In the genomic region with DNA sequence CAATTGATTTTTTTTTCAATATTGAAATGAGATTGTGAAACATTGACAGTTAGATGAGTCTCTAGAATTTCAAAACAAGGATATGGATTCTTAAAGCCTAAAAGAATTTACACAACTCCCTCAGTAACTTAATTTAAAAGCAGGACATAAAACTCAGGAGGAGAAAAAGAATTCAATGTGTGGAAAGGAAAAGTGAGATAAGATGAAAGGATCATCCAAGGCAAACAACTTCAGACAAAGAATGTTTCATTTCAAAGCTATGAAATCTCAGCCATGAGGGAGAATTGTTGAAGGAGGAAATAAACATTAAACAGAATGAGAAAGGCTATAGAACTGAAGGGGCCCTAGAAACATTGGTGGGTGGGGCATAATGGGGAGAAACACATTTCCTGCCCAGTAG, we compare ENCODE assay signal across 15 cellular contexts.
DNase-seq lines count a peak whose midpoint lies in the region; ATAC-seq and TF ChIP-seq lines count a peak whose summit lies in the region.
"Had no signal": no experiment of that assay in that cellular context is flagged by ENCODE, and none has a peak within 500 bp of the region (broad histone marks: within the 10 kb centered on the region; RNA-seq: fewer than 3 reads in every experiment).

No MANE protein-coding gene starts in this region.

- peaks cover 16% of the 10 kb centered on the region; the same call in 1 of the 2 replicates for H3K4me1 ChIP-seq in Caco-2
- H3K4me1 ChIP-seq in heart left ventricle, result peaks cover 0 to 19% (median 0%) of the 10 kb centered on the region in 12 donors
- H3K4me1 ChIP-seq: Peyer's patch had no signal

- H3K27ac Mint-ChIP-seq in Caco-2 (ENCODE audit: unreplicated experiment), result peak overlapping the region; percentile 23
- H3K27ac Mint-ChIP-seq in stimulated activated naive CD8-positive, alpha-beta T cell treated with anti-CD3 and anti-CD28 coated beads, Interleukin-15, amount 100 ng/mL, for 72 hours, result no peak overlapping the region

- TF ChIP-seq CTCF in Caco-2 (IDR thresholded peaks at IDR 0.05; ENCODE audit: insufficient read depth in 1 of 2, low read depth in 1 of 2, low read length in 1 of 2, severe bottlenecking in 1 of 2, unreplicated experiment in 1 of 2), result no peak
- no peak for TF ChIP-seq CTCF in choroid plexus epithelial cell (conservative IDR thresholded peaks at IDR 0.05; ENCODE audit: low read depth, low read length)
- TF ChIP-seq CTCF in heart left ventricle (IDR thresholded peaks at IDR 0.05), result no peak

- H3K9me3 ChIP-seq in Caco-2 (no peaks in the 10 kb centered on the region), heart left ventricle (peaks cover 0 to 6% (median 0%) of the 10 kb centered on the region in 12 donors)
- H3K9me3 ChIP-seq: A549, Peyer's patch had no signal

- H3K36me3 ChIP-seq in Caco-2 (ENCODE audit: control insufficient read depth, insufficient read depth, low read length), result no peaks in the 10 kb centered on the region
- no peaks in the 10 kb centered on the region for H3K36me3 ChIP-seq in heart left ventricle
- H3K36me3 ChIP-seq: Peyer's patch had no signal

- BruUV-seq in Caco-2 (replicated peaks; lab: Mats Ljungman, UMichigan), result no TSS peak

- H3K4me3 Mint-ChIP-seq in Caco-2 (ENCODE audit: unreplicated experiment), result peak overlapping the region; percentile 2
- no peak overlapping the region for H3K4me3 Mint-ChIP-seq in stimulated activated naive CD8-positive, alpha-beta T cell treated with anti-CD3 and anti-CD28 coated beads, Interleukin-15, amount 100 ng/mL, for 72 hours
- H3K4me3 Mint-ChIP-seq: CD14-positive monocyte had no signal

- H3K27me3 Mint-ChIP-seq in Caco-2 (ENCODE audit: insufficient read depth, unreplicated experiment), result no peaks in the 10 kb centered on the region
- H3K27me3 Mint-ChIP-seq in stimulated activated naive CD8-positive, alpha-beta T cell treated with anti-CD3 and anti-CD28 coated beads, Interleukin-15, amount 100 ng/mL, for 72 hours, result no peaks in the 10 kb centered on the region

- H3K4me3 ChIP-seq in Caco-2 (ENCODE audit: low read depth, low read length) (no peak overlapping the region), choroid plexus epithelial cell (ENCODE audit: low read depth, low read length) (no peak overlapping the region), heart left ventricle (no peak overlapping the region)
- H3K4me3 ChIP-seq: A549, Peyer's patch had no signal

- H3K4me1 Mint-ChIP-seq in Caco-2 (ENCODE audit: low read depth, unreplicated experiment), result peaks cover 11% of the 10 kb centered on the region
- H3K4me1 Mint-ChIP-seq in stimulated activated naive CD8-positive, alpha-beta T cell treated with anti-CD3 and anti-CD28 coated beads, Interleukin-15, amount 100 ng/mL, for 72 hours, result peaks cover 9% of the 10 kb centered on the region

- CTCF ChIA-PET in Caco-2 (lab: Charles Lee), result no interaction called here

- no peaks in the 10 kb centered on the region for H3K9me3 Mint-ChIP-seq in Caco-2 (ENCODE audit: unreplicated experiment)
- peaks cover 0 to 4% of the 10 kb centered on the region in 2 donors for H3K9me3 Mint-ChIP-seq in stimulated activated naive CD8-positive, alpha-beta T cell treated with anti-CD3 and anti-CD28 coated beads, Interleukin-15, amount 100 ng/mL, for 72 hours

- POLR2A ChIA-PET in Caco-2 (lab: Charles Lee), result no interaction called here

- H3K36me3 Mint-ChIP-seq in Caco-2 (ENCODE audit: insufficient read depth, unreplicated experiment), result peaks cover 5% of the 10 kb centered on the region
- H3K36me3 Mint-ChIP-seq: CD14-positive monocyte had no signal

- H3K27ac ChIP-seq in heart left ventricle, result peak overlapping the region in 1 of 12 donors; percentile 2
- H3K27ac ChIP-seq: A549, Peyer's patch had no signal

- intact Hi-C loops in Caco-2 (cut with micrococcal nuclease; ENCODE audit: unreplicated experiment) (loop anchor here (10.0 kb wide), 1 partner anchor 323 kb away; no protein-coding TSS in a partner anchor), heart left ventricle (cut with DNase I) (no loop called here)

- no peaks in the 10 kb centered on the region for H3K27me3 ChIP-seq in Caco-2 (replicated peaks; ENCODE audit: control insufficient read depth, insufficient read depth, low read length)
- no peaks in the 10 kb centered on the region for H3K27me3 ChIP-seq in heart left ventricle
- H3K27me3 ChIP-seq: Peyer's patch had no signal

- ATAC-seq in heart left ventricle, result no peak
- no peak for ATAC-seq in stimulated activated naive CD8-positive, alpha-beta T cell treated with anti-CD3 and anti-CD28 coated beads, Interleukin-15, amount 100 ng/mL, for 72 hours
- ATAC-seq: A549, Right ventricle myocardium inferior had no signal

- TF ChIP-seq POLR2A in heart left ventricle (IDR thresholded peaks at IDR 0.05), result no peak

- DNase-seq in Caco-2, result peak in 1 of 2 experiments; percentile 10
- DNase-seq in M059J (ENCODE audit: low read depth), result peak; percentile 9
- peak; percentile 9 for DNase-seq in choroid plexus epithelial cell (ENCODE audit: low read depth)
- peak; percentile 15 for DNase-seq in kidney tubule cell (ENCODE audit: low spot score)
- DNase-seq in heart left ventricle, result no peak
- DNase-seq in stimulated activated naive CD8-positive, alpha-beta T cell treated with anti-CD3 and anti-CD28 coated beads, Interleukin-15, amount 100 ng/mL, for 72 hours, result no peak
- no peak for DNase-seq in NCI-H524 treated with DMSO at 0.1 percent for 48 hours (lab: John Stamatoyannopoulos, UW)
- DNase-seq in effector CD8-positive, alpha-beta T cell (lab: John Stamatoyannopoulos, UW), result no peak
- DNase-seq: NCI-H1048, NCI-H1436 treated with DMSO at 0.1 percent for 48 hours, NCI-H2029 treated with DMSO at 0.1 percent for 48 hours, Peyer's patch had no signal

Comparison
In these comparisons a context has a peak if more than half of its experiments do, and no peak if none do; other contexts are left out.
1. DNase-seq: peak in M059J (single experiment), choroid plexus epithelial cell (single experiment) and kidney tubule cell (single experiment); none in heart left ventricle (0 of 5), stimulated activated naive CD8-positive, alpha-beta T cell treated with anti-CD3 and anti-CD28 coated beads, Interleukin-15, amount 100 ng/mL, for 72 hours (0 of 2), NCI-H524 treated with DMSO at 0.1 percent for 48 hours (single experiment) and effector CD8-positive, alpha-beta T cell (single experiment).